ENCODE assay signal across 24 cellular contexts in genomic region chr14:75757644-75758402, GRCh38.
"Had no signal": no experiment of that assay in that cellular context is flagged by ENCODE, and none has a peak within 500 bp of the region (broad histone marks: within the 10 kb centered on the region; RNA-seq: fewer than 3 reads in every experiment).

No MANE protein-coding gene starts in this region.

- H3K27me3 ChIP-seq: body of pancreas, cardiac muscle cell, esophagus squamous epithelium, gastrocnemius medialis, testis, uterus had no signal

- H3K4me3 ChIP-seq: body of pancreas, cardiac muscle cell, esophagus squamous epithelium, gastrocnemius medialis, mucosa of descending colon, testis, uterus had no signal

- H3K79me2 ChIP-seq: parathyroid adenoma had no signal

- DNase-seq: activated CD4-positive, alpha-beta T cell treated with anti-CD3 and anti-CD28 coated beads for 4 hours; activated CD4-positive, alpha-beta T cell treated with anti-CD3 and anti-CD28 coated beads, Interleukin-2, amount 50 U/mL, for 48 hours; activated gamma-delta T cell; anterior cingulate cortex; body of pancreas; cortex of kidney; endodermal cell; esophagus squamous epithelium; gastrocnemius medialis; hippocampal formation; left ventricle myocardium superior; mesenchymal stem cell; mucosa of descending colon; nucleus accumbens; right cardiac atrium; stimulated activated CD4-positive, alpha-beta T cell treated with anti-CD3 and anti-CD28 coated beads, Interleukin-12 subunit alpha, Interleukin-12 subunit beta, amount 100 ng/mL, for 4 hours; T-helper 9 cell; testis; trophoblast cell; uterus had no signal

- H2AFZ ChIP-seq: parathyroid adenoma had no signal

- ATAC-seq: body of pancreas; gastrocnemius medialis; left ventricle myocardium superior; mucosa of descending colon; right cardiac atrium; stimulated activated effector memory CD8-positive, alpha-beta T cell treated with anti-CD3 and anti-CD28 coated beads, Interleukin-12 subunit alpha, Interleukin-12 subunit beta, amount 100 ng/mL, for 72 hours; WTC11 had no signal

- H3K9ac ChIP-seq: parathyroid adenoma had no signal

- H3K36me3 ChIP-seq: gastrocnemius medialis, uterus had no signal

- H3K27ac ChIP-seq: body of pancreas, cardiac muscle cell, esophagus squamous epithelium, gastrocnemius medialis, parathyroid adenoma, testis, uterus had no signal

- H3K4me1 ChIP-seq: body of pancreas, esophagus squamous epithelium, gastrocnemius medialis, parathyroid adenoma, testis, uterus had no signal

- H3K9me3 ChIP-seq: body of pancreas, esophagus squamous epithelium, gastrocnemius medialis, mucosa of descending colon, testis, uterus had no signal
